In genomic region chr9:112046181-112046580, GRCh38 we compare ENCODE assay signal across 23 cellular contexts.
A peak's percentile ranks its signal among the peaks of the same experiment; 100 is the strongest.
DNase-seq lines count a peak whose midpoint lies in the region; ATAC-seq and TF ChIP-seq lines count a peak whose summit lies in the region.
"Had no signal": no experiment of that assay in that cellular context is flagged by ENCODE, and none has a peak within 500 bp of the region (broad histone marks: within the 10 kb centered on the region; RNA-seq: fewer than 3 reads in every experiment).

No MANE protein-coding gene starts in this region.

- H3K4me2 ChIP-seq in PC-3 (ENCODE audit: low read length), result peak overlapping the region; percentile 48; the same call in 1 of the 2 replicates

- peaks cover 6% of the 10 kb centered on the region for H3K9me3 Mint-ChIP-seq in chondrocyte (ENCODE audit: low read depth)
- H3K9me3 Mint-ChIP-seq in stimulated activated naive B cell treated with anti-CD40 and anti-IgM and Interleukin-4, amounts not matched to agents 10 μg/mL and 1 μg/mL and 100 μg/mL, for 72 hours, result peaks cover 12 to 17% of the 10 kb centered on the region in 2 donors

- peak overlapping the region; percentile 49; the same call in 1 of the 2 replicates for H2AFZ ChIP-seq in PC-3 (ENCODE audit: low read length)

- peak overlapping the region; percentile 82 for H3K27ac ChIP-seq in PC-3 (ENCODE audit: low read length)
- H3K27ac ChIP-seq: adrenal gland, gastrocnemius medialis, tibial nerve had no signal

- BruUV-seq in PC-3 (replicated peaks; lab: Mats Ljungman, UMichigan), result no TSS peak

- ATAC-seq in PC-3, result peak; percentile 50
- no peak for ATAC-seq in stimulated activated naive B cell treated with anti-CD40 and anti-IgM and Interleukin-4, amounts not matched to agents 10 μg/mL and 1 μg/mL and 100 μg/mL, for 72 hours (replicated peaks)
- ATAC-seq in HG02588 (IDR thresholded peaks at IDR 0.05; ENCODE audit: unreplicated experiment), result no peak
- ATAC-seq: activated T-cell treated with anti-CD3 and anti-CD28 coated beads, Interleukin-2, amount 50 U/mL, for 72 hours; gastrocnemius medialis; GM12878 had no signal

- H3K9me3 ChIP-seq in PC-3 (ENCODE audit: low read length), result peaks cover 7% of the 10 kb centered on the region; the same call in 1 of the 2 replicates
- H3K9me3 ChIP-seq: adrenal gland, gastrocnemius medialis, tibial nerve had no signal

- peak overlapping the region; percentile 33; the same call in 1 of the 2 replicates for H3K9ac ChIP-seq in PC-3 (ENCODE audit: low read length)

- intact Hi-C loops in PC-3 (cut with micrococcal nuclease), result loop anchor here (2.0 kb wide), 1 partner anchor 15 kb away; no protein-coding TSS in a partner anchor

- H3K9me2 ChIP-seq in PC-3 (replicated peaks; ENCODE audit: low read length), result no peaks in the 10 kb centered on the region

- no peak for TF ChIP-seq CTCF in BJ (IDR thresholded peaks at IDR 0.05; ENCODE audit: insufficient read depth, low read depth, low read length)
- no peak for TF ChIP-seq CTCF in PC-3 (conservative IDR thresholded peaks at IDR 0.05; ENCODE audit: low read depth, low read length)
- TF ChIP-seq CTCF in chondrocyte (IDR thresholded peaks at IDR 0.05), result no peak

- H3K4me3 Mint-ChIP-seq in chondrocyte (ENCODE audit: unreplicated experiment), result no peak overlapping the region
- H3K4me3 Mint-ChIP-seq in stimulated activated naive B cell treated with anti-CD40 and anti-IgM and Interleukin-4, amounts not matched to agents 10 μg/mL and 1 μg/mL and 100 μg/mL, for 72 hours, result no peak overlapping the region
- H3K4me3 Mint-ChIP-seq: activated CD4-positive, alpha-beta T cell treated with anti-CD3 and anti-CD28 coated beads, Interleukin-2, amount 10 ng/mL, durations not matched to agents 7 days and 5 days; activated T-cell treated with anti-CD3 and anti-CD28 coated beads, Interleukin-2, amount 50 U/mL, for 72 hours; B cell; immature natural killer cell; T-helper 2 cell treated with Interferon-gamma antibody and Interleukin-4, amounts not matched to agents 5 μg/mL and 100 μg/mL, for 36 hours had no signal

- no peaks in the 10 kb centered on the region for H4K20me1 ChIP-seq in PC-3 (ENCODE audit: low read length)

- POLR2A ChIA-PET in BJ (lab: Charles Lee), result interaction anchor here (0.5 kb wide), 1 partner anchor 192 kb away, joined by 3 read pairs; no protein-coding TSS in a partner anchor
- POLR2A ChIA-PET in PC-3 (lab: Charles Lee; ENCODE audit: unreplicated experiment), result no interaction called here

- H3K4me3 ChIP-seq in BJ (ENCODE audit: low read depth, low read length), result no peak overlapping the region
- no peak overlapping the region for H3K4me3 ChIP-seq in PC-3 (ENCODE audit: low read length)
- H3K4me3 ChIP-seq: adrenal gland, gastrocnemius medialis, GM12878, tibial nerve had no signal

- H3K27ac Mint-ChIP-seq in chondrocyte (ENCODE audit: unreplicated experiment), result peak overlapping the region; percentile 46
- H3K27ac Mint-ChIP-seq in stimulated activated naive B cell treated with anti-CD40 and anti-IgM and Interleukin-4, amounts not matched to agents 10 μg/mL and 1 μg/mL and 100 μg/mL, for 72 hours, result no peak overlapping the region
- H3K27ac Mint-ChIP-seq: activated CD4-positive, alpha-beta T cell treated with anti-CD3 and anti-CD28 coated beads, Interleukin-2, amount 10 ng/mL, durations not matched to agents 7 days and 5 days; activated T-cell treated with anti-CD3 and anti-CD28 coated beads, Interleukin-2, amount 50 U/mL, for 72 hours; T-helper 2 cell treated with Interferon-gamma antibody and Interleukin-4, amounts not matched to agents 5 μg/mL and 100 μg/mL, for 36 hours had no signal

- H3K4me1 ChIP-seq in PC-3 (ENCODE audit: insufficient read depth, low read length), result peaks cover 52% of the 10 kb centered on the region

- H3K4me1 Mint-ChIP-seq in chondrocyte (ENCODE audit: low read depth), result peaks cover 89% of the 10 kb centered on the region
- H3K4me1 Mint-ChIP-seq in stimulated activated naive B cell treated with anti-CD40 and anti-IgM and Interleukin-4, amounts not matched to agents 10 μg/mL and 1 μg/mL and 100 μg/mL, for 72 hours, result peaks cover 26 to 58% of the 10 kb centered on the region in 2 donors

- DNase-seq in BJ (ENCODE audit: low read depth) (peak; percentile 51), PC-3 (peak; percentile 86), chondrocyte (ENCODE audit: low spot score) (no peak), kidney glomerular epithelial cell (lab: John Stamatoyannopoulos, UW) (peak; percentile 94), DMS79 (lab: John Stamatoyannopoulos, UW) (no peak)
- no peak for DNase-seq in stimulated activated naive B cell treated with anti-CD40 and anti-IgM and Interleukin-4, amounts not matched to agents 10 μg/mL and 1 μg/mL and 100 μg/mL, for 72 hours
- no peak for DNase-seq in stimulated activated CD4-positive, alpha-beta T cell treated with anti-CD3 and anti-CD28 coated beads, Interleukin-4, amount 100 ng/mL, for 1 hour
- DNase-seq: activated CD4-positive, alpha-beta T cell treated with anti-CD3 and anti-CD28 coated beads, Interleukin-2, amount 10 ng/mL, durations not matched to agents 7 days and 5 days; activated T-cell treated with anti-CD3 and anti-CD28 coated beads, Interleukin-2, amount 50 U/mL, for 72 hours; adrenal gland; dermis blood vessel endothelial cell; gastrocnemius medialis; immature natural killer cell; KBM-7; NCI-H146; NCI-H524; posterior cingulate gyrus; RPMI8226 had no signal

- H3F3A ChIP-seq in PC-3 (ENCODE audit: low read length, unreplicated experiment), result peaks cover 6% of the 10 kb centered on the region

- H3K79me2 ChIP-seq in PC-3 (ENCODE audit: low read length), result no peaks in the 10 kb centered on the region

- no peaks in the 10 kb centered on the region for H3K27me3 ChIP-seq in BJ (ENCODE audit: control insufficient read depth, insufficient read depth, low read length)
- H3K27me3 ChIP-seq in PC-3 (ENCODE audit: low read length), result no peaks in the 10 kb centered on the region
- H3K27me3 ChIP-seq: adrenal gland, gastrocnemius medialis, tibial nerve had no signal

- no peaks in the 10 kb centered on the region for H3K36me3 ChIP-seq in BJ (ENCODE audit: control insufficient read depth, insufficient read depth, low read length)
- H3K36me3 ChIP-seq in PC-3 (ENCODE audit: low read depth, low read length), result peaks cover 10% of the 10 kb centered on the region; the same call in 1 of the 2 replicates
- H3K36me3 ChIP-seq: adrenal gland, gastrocnemius medialis, tibial nerve had no signal

- peaks cover 4% of the 10 kb centered on the region for H3K36me3 Mint-ChIP-seq in chondrocyte (ENCODE audit: low read depth)
- peaks cover 39 to 48% of the 10 kb centered on the region in 2 donors for H3K36me3 Mint-ChIP-seq in stimulated activated naive B cell treated with anti-CD40 and anti-IgM and Interleukin-4, amounts not matched to agents 10 μg/mL and 1 μg/mL and 100 μg/mL, for 72 hours

- CTCF ChIA-PET in BJ (lab: Yijun Ruan, JAX) (interaction anchor here (1.0 to 2.8 kb wide), 3 partner anchors 11 to 52 kb away, joined by 3 to 9 read pairs (median 3); no protein-coding TSS in a partner anchor), PC-3 (lab: Charles Lee) (no interaction called here)

- H3K27me3 Mint-ChIP-seq in chondrocyte (ENCODE audit: low read depth), result no peaks in the 10 kb centered on the region
- H3K27me3 Mint-ChIP-seq in stimulated activated naive B cell treated with anti-CD40 and anti-IgM and Interleukin-4, amounts not matched to agents 10 μg/mL and 1 μg/mL and 100 μg/mL, for 72 hours, result no peaks in the 10 kb centered on the region
- H3K27me3 Mint-ChIP-seq: B cell had no signal

Comparison
In these comparisons a context has a peak if more than half of its experiments do, and no peak if none do; other contexts are left out.
1. DNase-seq: peak in BJ (single experiment), PC-3 (single experiment) and kidney glomerular epithelial cell (single experiment); none in chondrocyte (single experiment), stimulated activated naive B cell treated with anti-CD40 and anti-IgM and Interleukin-4, amounts not matched to agents 10 μg/mL and 1 μg/mL and 100 μg/mL, for 72 hours (single experiment), stimulated activated CD4-positive, alpha-beta T cell treated with anti-CD3 and anti-CD28 coated beads, Interleukin-4, amount 100 ng/mL, for 1 hour (single experiment) and DMS79 (single experiment).